ENCODE assay signal across 18 cellular contexts in genomic region chr13:97239943-97240788, GRCh38. TPM values are rescaled to one million over a fixed set of nuclear protein-coding genes. Genes with fewer than 3 reads are reported as not detected.
DNase-seq lines count a peak whose midpoint lies in the region; ATAC-seq and TF ChIP-seq lines count a peak whose summit lies in the region.
"Had no signal": no experiment of that assay in that cellular context is flagged by ENCODE, and none has a peak within 500 bp of the region (broad histone marks: within the 10 kb centered on the region; RNA-seq: fewer than 3 reads in every experiment).

No MANE protein-coding gene starts in this region.

- peak overlapping the region; percentile 38 for H2AK5ac ChIP-seq in mesenchymal stem cell (ENCODE audit: low read length, severe bottlenecking)

- no peak overlapping the region for H3K4ac ChIP-seq in mesenchymal stem cell (ENCODE audit: low read depth in 1 of 2, low read length in 2 of 2)

- no peak overlapping the region for H3K14ac ChIP-seq in mesenchymal stem cell (ENCODE audit: low read length in 2 of 2)

- H3K36me3 ChIP-seq in mesenchymal stem cell (ENCODE audit: control insufficient read depth in 1 of 2, insufficient read depth in 2 of 2, low read depth in 1 of 2, low read length in 2 of 2) (peaks cover 0 to 5% of the 10 kb centered on the region in 2 experiments), testis (ENCODE audit: low read depth, missing control alignments) (no peaks in the 10 kb centered on the region)
- H3K36me3 ChIP-seq: Peyer's patch had no signal

- H4K91ac ChIP-seq in mesenchymal stem cell (ENCODE audit: low read length), result no peak overlapping the region

- H2BK120ac ChIP-seq in mesenchymal stem cell (ENCODE audit: low read depth, low read length), result no peak overlapping the region

- no peak for ATAC-seq in GM21786 (IDR thresholded peaks at IDR 0.05; ENCODE audit: unreplicated experiment)

- no peak overlapping the region for H2BK12ac ChIP-seq in mesenchymal stem cell (ENCODE audit: low read length in 2 of 2)

- no peak overlapping the region for H2BK5ac ChIP-seq in mesenchymal stem cell (ENCODE audit: low read depth, low read length, poor library complexity, severe bottlenecking)

- no peaks in the 10 kb centered on the region for H3K9me3 Mint-ChIP-seq in progenitor cell of endocrine pancreas (ENCODE audit: low read depth)
- H3K9me3 Mint-ChIP-seq: endodermal cell, naive B cell had no signal

- H3K4me3 Mint-ChIP-seq in progenitor cell of endocrine pancreas (ENCODE audit: low read depth), result no peak overlapping the region
- H3K4me3 Mint-ChIP-seq: B cell, endodermal cell had no signal

- no peak overlapping the region for H3K4me2 ChIP-seq in mesenchymal stem cell (ENCODE audit: low read length, poor library complexity, severe bottlenecking)

- no peak overlapping the region for H3K9ac ChIP-seq in mesenchymal stem cell (ENCODE audit: low read length)
- H3K9ac ChIP-seq: GM23248 had no signal

- H3K23ac ChIP-seq in mesenchymal stem cell (ENCODE audit: low read length in 2 of 2), result no peak overlapping the region

- H3K27me3 ChIP-seq in mesenchymal stem cell (ENCODE audit: control insufficient read depth in 1 of 2, insufficient read depth in 1 of 2, low read length in 2 of 2) (no peaks in the 10 kb centered on the region), testis (no peaks in the 10 kb centered on the region)
- H3K27me3 ChIP-seq: Peyer's patch had no signal

- H3K27ac Mint-ChIP-seq in progenitor cell of endocrine pancreas, result no peak overlapping the region
- H3K27ac Mint-ChIP-seq: B cell, endodermal cell, naive B cell had no signal

- DNase-seq in foreskin melanocyte (peak; percentile 52), mesenchymal stem cell (no peak), testis (no peak), HK-2 (ENCODE audit: unreplicated experiment) (no peak), superior temporal gyrus (ENCODE audit: extremely low spot score) (no peak), progenitor cell of endocrine pancreas (ENCODE audit: low spot score, unreplicated experiment) (no peak)
- DNase-seq: activated naive CD4-positive, alpha-beta T cell; DMS153; endodermal cell; GM23248; islet precursor cell; naive B cell; Peyer's patch; stimulated activated CD4-positive, alpha-beta T cell treated with anti-CD3 and anti-CD28 coated beads, Interleukin-2, amount 100 ng/mL, for 24 hours; T-helper 1 cell had no signal

- peaks cover 9% of the 10 kb centered on the region for H3K36me3 Mint-ChIP-seq in progenitor cell of endocrine pancreas (ENCODE audit: insufficient read depth)

- 67 to 80% (median 70%) methylated on average over 3 of the region's 3 CpGs for WGBS in adipose tissue, 3 donors
- WGBS in mesenchymal stem cell, result 97% methylated on average over 1 of the region's 3 CpGs
- WGBS in testis, 2 donors, result 48 to 70% methylated on average over 3 of the region's 3 CpGs

- TF ChIP-seq CTCF in testis (IDR thresholded peaks at IDR 0.05) (no peak), progenitor cell of endocrine pancreas (IDR thresholded peaks at IDR 0.05; ENCODE audit: unreplicated experiment) (no peak)

- peaks cover 58% of the 10 kb centered on the region for H3K4me1 Mint-ChIP-seq in progenitor cell of endocrine pancreas (ENCODE audit: low read depth)

- no peak for TF ChIP-seq POLR2A in testis (IDR thresholded peaks at IDR 0.05)

- H3K27me3 Mint-ChIP-seq in progenitor cell of endocrine pancreas, result peaks cover 3% of the 10 kb centered on the region
- H3K27me3 Mint-ChIP-seq: B cell, naive B cell had no signal

- no peak overlapping the region for H3K18ac ChIP-seq in mesenchymal stem cell (ENCODE audit: low read depth in 1 of 2, low read length in 2 of 2)

- H2AFZ ChIP-seq in mesenchymal stem cell (ENCODE audit: low read depth, low read length), result no peak overlapping the region
- H2AFZ ChIP-seq: GM23248 had no signal

- intact Hi-C loops in testis (cut with DNase I; ENCODE audit: low total_unique reads), result no loop called here

- H2BK15ac ChIP-seq in mesenchymal stem cell (ENCODE audit: low read depth, poor library complexity, severe bottlenecking), result no peak overlapping the region

- H3K27ac ChIP-seq in adipose tissue (ENCODE audit: low read depth, low read length) (peak overlapping the region; percentile 5), mesenchymal stem cell (ENCODE audit: low read length, poor library complexity, severe bottlenecking) (peak overlapping the region; percentile 66), testis (peak overlapping the region; percentile 13 to 78)
- H3K27ac ChIP-seq: GM23248 had no signal

- no peaks in the 10 kb centered on the region for H3K9me3 ChIP-seq in mesenchymal stem cell (ENCODE audit: control insufficient read depth, low read length)
- H3K9me3 ChIP-seq in testis, result no peaks in the 10 kb centered on the region
- H3K9me3 ChIP-seq: Peyer's patch had no signal

- peaks cover 19% of the 10 kb centered on the region for H3K79me1 ChIP-seq in mesenchymal stem cell (replicated peaks; ENCODE audit: low read length, poor library complexity, severe bottlenecking)

- no peak overlapping the region for H3K4me3 ChIP-seq in mesenchymal stem cell (ENCODE audit: insufficient read depth in 1 of 2, low read depth in 1 of 2, low read length in 2 of 2)
- H3K4me3 ChIP-seq in testis, result no peak overlapping the region
- H3K4me3 ChIP-seq: GM23248, Peyer's patch had no signal

- no peak overlapping the region for H4K8ac ChIP-seq in mesenchymal stem cell (ENCODE audit: low read length)

- H3K4me1 ChIP-seq in mesenchymal stem cell (ENCODE audit: control insufficient read depth, insufficient read depth, low read depth, low read length), result peaks cover 14% of the 10 kb centered on the region
- H3K4me1 ChIP-seq in testis, result peaks cover 65% of the 10 kb centered on the region

RNA-seq across cellular contexts. Expression of gene MBNL2, which starts 18.0 kb away (rescaled TPM):
- polyA plus RNA-seq in adipose tissue, result 10 to 100 TPM; 17.8 to 34.3 (median 23.7) TPM
- 41.7 TPM for polyA plus RNA-seq in mesenchymal stem cell (2013, experiment 1 of 2)
- 43.8 TPM for polyA plus RNA-seq in mesenchymal stem cell (2013, experiment 2 of 2)
- total RNA-seq in testis, result 10 to 100 TPM; 69.4 to 83.0 TPM
- polyA plus RNA-seq in testis (ENCODE audit: insufficient read depth, low read depth, low replicate concordance), result 21.5 TPM
- total RNA-seq in progenitor cell of endocrine pancreas, result 51.3 and 51.4 TPM in 2 replicates

Comparison
In these comparisons a context has a peak if more than half of its experiments do, and no peak if none do; other contexts are left out.
1. H3K27ac ChIP-seq: peak in every context shown above with its lines; median percentile 66 in mesenchymal stem cell; 46 in testis; 5 in adipose tissue.